ENCODE assay signal across 8 cellular contexts in the genomic region with DNA sequence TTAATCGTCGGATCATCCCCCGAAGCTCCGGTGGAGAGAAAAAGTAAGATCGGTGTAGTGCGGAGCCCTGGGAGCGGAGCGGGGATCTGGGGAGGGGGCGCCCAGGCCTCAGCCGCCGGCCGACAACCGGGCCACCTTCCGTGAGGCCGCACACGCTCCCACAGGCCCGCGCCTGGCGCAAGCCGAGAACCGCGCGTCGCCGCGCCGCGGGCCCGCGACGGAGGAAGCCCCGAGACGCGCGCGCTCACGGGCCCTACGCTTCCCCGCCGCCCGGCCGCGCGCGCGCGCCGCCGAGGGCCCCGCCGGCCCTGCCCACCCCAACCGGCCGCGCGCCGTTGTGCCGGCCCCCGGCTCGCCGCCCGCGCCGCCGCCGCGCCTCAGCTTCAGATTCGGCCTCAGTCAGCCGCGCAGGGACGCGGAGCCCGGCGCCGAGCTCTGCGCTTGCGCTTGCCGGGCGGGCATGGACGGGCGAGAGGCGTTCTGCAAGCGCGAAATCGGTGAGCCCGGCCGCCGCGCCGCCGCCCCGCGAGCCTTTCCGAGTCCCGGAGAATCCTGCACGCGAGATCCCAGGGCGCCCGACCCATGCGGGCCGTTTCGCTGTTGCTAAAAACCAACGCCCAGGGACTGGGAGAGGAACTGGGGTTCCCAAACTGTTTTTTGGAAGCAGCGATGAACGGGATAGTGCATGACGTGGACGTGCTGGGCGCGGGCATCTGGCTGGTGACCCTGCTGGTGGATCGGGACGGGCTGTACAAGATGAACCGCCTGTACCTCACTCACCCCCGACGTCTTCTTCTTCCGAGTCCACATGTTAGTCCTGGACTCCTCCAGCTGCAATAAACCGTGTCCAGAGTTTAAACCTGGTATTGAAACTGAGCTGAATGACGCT. TPM values are rescaled to one million over a fixed set of nuclear protein-coding genes. Genes with fewer than 3 reads are reported as not detected.
DNase-seq lines count a peak whose midpoint lies in the region; TF ChIP-seq lines count a peak whose summit lies in the region.

No MANE protein-coding gene starts in this region.

- H3K36me3 ChIP-seq in H7 (replicated peaks; ENCODE audit: control insufficient read depth, insufficient read depth, low read length), result no peaks in the 10 kb centered on the region
- no peaks in the 10 kb centered on the region for H3K36me3 ChIP-seq in Loucy (ENCODE audit: insufficient read depth, low read length)
- no peaks in the 10 kb centered on the region for H3K36me3 ChIP-seq in osteoblast (ENCODE audit: insufficient read depth, low read length)

- H3K4me3 ChIP-seq in H7 (ENCODE audit: insufficient read depth, low read depth, low read length), result peak overlapping the region; percentile 90
- H3K4me3 ChIP-seq in Loucy (ENCODE audit: low read length, poor library complexity, severe bottlenecking), result peak overlapping the region; percentile 91
- peak overlapping the region; percentile 87 for H3K4me3 ChIP-seq in osteoblast (ENCODE audit: insufficient read depth, low read length)

- H3K27me3 ChIP-seq in H7 (ENCODE audit: control insufficient read depth, insufficient read depth, low read length) (peaks cover 25% of the 10 kb centered on the region), Loucy (ENCODE audit: insufficient read depth, low read length, poor library complexity, severe bottlenecking) (no peaks in the 10 kb centered on the region), osteoblast (ENCODE audit: insufficient read depth, low read length) (peaks cover 18% of the 10 kb centered on the region)

- DNase-seq in GF-D8 (lab: John Stamatoyannopoulos, UW), result peak; percentile 49
- DNase-seq in H7, result peak; percentile 99
- DNase-seq in SK-N-DZ (ENCODE audit: low spot score), result peak; percentile 89
- peak; percentile 87 for DNase-seq in activated naive CD4-positive, alpha-beta T cell treated with anti-CD3 and anti-CD28 coated beads, Interleukin-2, amount 50 U/mL, for 16 hours
- DNase-seq in glomerular visceral epithelial cell (ENCODE audit: extremely low spot score), result peak; percentile 89
- DNase-seq in osteoblast (ENCODE audit: insufficient read length, low spot score, missing footprints), result peak; percentile 99

- peak overlapping the region; percentile 75 for H3K9ac ChIP-seq in Loucy (ENCODE audit: low read depth, low read length, poor library complexity, severe bottlenecking)

- H3F3A ChIP-seq in Loucy (ENCODE audit: low read depth), result peaks cover 9% of the 10 kb centered on the region; the same call in 1 of the 2 replicates

- H3K9me3 ChIP-seq in Loucy (ENCODE audit: insufficient read depth, low read depth, low read length) (no peaks in the 10 kb centered on the region), osteoblast (ENCODE audit: low read depth, low read length) (no peaks in the 10 kb centered on the region)

- H3K4me2 ChIP-seq in Loucy (ENCODE audit: low read depth, low read length, poor library complexity, severe bottlenecking) (peak overlapping the region; percentile 87), osteoblast (ENCODE audit: insufficient read depth, low read length) (peak overlapping the region; percentile 94)

- no peaks in the 10 kb centered on the region for H3K79me2 ChIP-seq in Loucy (ENCODE audit: insufficient read depth, low read length)
- no peaks in the 10 kb centered on the region for H3K79me2 ChIP-seq in osteoblast (ENCODE audit: insufficient read depth, low read length)

- TF ChIP-seq CTCF in Loucy (conservative IDR thresholded peaks at IDR 0.05; ENCODE audit: low read length) (no peak), osteoblast (IDR thresholded peaks at IDR 0.05; ENCODE audit: extremely low read depth, low read depth, low read length) (no peak)

- H2AFZ ChIP-seq in Loucy (ENCODE audit: low read length) (peak overlapping the region; percentile 98), osteoblast (ENCODE audit: low read length) (peak overlapping the region; percentile 99)

- H4K20me1 ChIP-seq in Loucy (ENCODE audit: insufficient read depth, low read length, poor library complexity, severe bottlenecking) (no peaks in the 10 kb centered on the region), osteoblast (ENCODE audit: insufficient read depth, low read length) (no peaks in the 10 kb centered on the region)

- no peaks in the 10 kb centered on the region for H3K9me2 ChIP-seq in Loucy (replicated peaks; ENCODE audit: low read depth, low read length)

- H3K4me1 ChIP-seq in Loucy (ENCODE audit: insufficient read depth, low read length, poor library complexity, severe bottlenecking) (peaks cover 25% of the 10 kb centered on the region), osteoblast (ENCODE audit: insufficient read depth, low read length) (peaks cover 27% of the 10 kb centered on the region)

- H3K27ac ChIP-seq in osteoblast (ENCODE audit: low read depth, low read length) (peak overlapping the region; percentile 72), temporal lobe (ENCODE audit: low read depth, low read length) (peak overlapping the region; percentile 91)

RNA-seq across cellular contexts. Expression of a gene that starts 28.0 kb away (rescaled TPM):
- 0.83 and 3.3 TPM in 2 replicates for total RNA-seq in H7 (2014; rRNA removed; shearing (Covaris generic))
- 2.1 and 3.5 TPM in 2 replicates for polyA plus RNA-seq in SK-N-DZ (2014; cell fraction: cytosol; rRNA removed)
- 1.9 and 3.8 TPM in 2 replicates for polyA plus RNA-seq in SK-N-DZ (2014; cell fraction: nucleus; rRNA removed)
- 2.4 and 6.2 TPM in 2 replicates for total RNA-seq in osteoblast
- total RNA-seq in temporal lobe, result 3.0 TPM

Comparison
In these comparisons a context has a peak if more than half of its experiments do, and no peak if none do; other contexts are left out.
1. Peak in every context shown above with its lines: DNase-seq, H3K4me3 ChIP-seq and H3K27ac ChIP-seq.
2. DNase-seq: peak in every context shown above with its lines; median percentile 99 in H7; 99 in osteoblast; 89 in SK-N-DZ; 89 in glomerular visceral epithelial cell; 87 in activated naive CD4-positive, alpha-beta T cell treated with anti-CD3 and anti-CD28 coated beads, Interleukin-2, amount 50 U/mL, for 16 hours; 49 in GF-D8.